Comparison of ENCODE assay signal across 8 cellular contexts in genomic region chr14:78598046-78598652, GRCh38.
A peak's percentile ranks its signal among the peaks of the same experiment; 100 is the strongest.
DNase-seq lines count a peak whose midpoint lies in the region; ATAC-seq, FAIRE-seq and TF ChIP-seq lines count a peak whose summit lies in the region.

No MANE protein-coding gene starts in this region.

- H3K9me3 ChIP-seq in A549, result no peaks in the 10 kb centered on the region

- no peaks in the 10 kb centered on the region for H3K4me1 ChIP-seq in A549

- DNase-seq in A549 (ENCODE audit: low read depth in 1 of 2, low spot score in 1 of 2) (peak; percentile 50 to 68), NCI-H1417 (lab: John Stamatoyannopoulos, UW) (peak; percentile 64 to 86 (median 84)), T-helper 9 cell (peak; percentile 6), cerebellar cortex (ENCODE audit: low spot score) (peak; percentile 70), kidney glomerular epithelial cell (lab: John Stamatoyannopoulos, UW) (peak; percentile 31)
- DNase-seq in stimulated activated CD4-positive, alpha-beta T cell treated with anti-CD3 and anti-CD28 coated beads, Interleukin-4, amount 100 ng/mL, for 24 hours, result peak; percentile 42

- H3K27ac ChIP-seq in A549, result no peak overlapping the region

- ATAC-seq in A549 (peak; percentile 97 to 99), HG02678 (IDR thresholded peaks at IDR 0.05; ENCODE audit: unreplicated experiment) (peak; percentile 97)

- WGBS in A549 (ENCODE audit: missing lambda C conversion rate), result 42% methylated on average over 8 of the region's 10 CpGs

- TF ChIP-seq RAD21 in A549 (conservative IDR thresholded peaks at IDR 0.05 in 1 of 2, IDR thresholded peaks at IDR 0.05 in 1 of 2), result peak; percentile 72 to 81

- no peak for TF ChIP-seq POLR2A in A549 (IDR thresholded peaks at IDR 0.05; ENCODE audit: low read length)

- TF ChIP-seq CTCF in A549 (IDR thresholded peaks at IDR 0.05) (peak; percentile 79), GM12875 (IDR thresholded peaks at IDR 0.05; ENCODE audit: borderline replicate concordance, insufficient read depth, low read depth, low read length) (peak; percentile 98)

- H3K4me2 ChIP-seq in A549, result no peak overlapping the region

- H3K4me3 ChIP-seq in A549, result no peak overlapping the region
- no peak overlapping the region for H3K4me3 ChIP-seq in GM12875 (ENCODE audit: low read depth, low read length)

- POLR2A ChIA-PET in A549 (lab: Yijun Ruan, JAX), result no interaction called here

- TF ChIP-seq EP300 in A549 (IDR thresholded peaks at IDR 0.05), result no peak

- CTCF ChIA-PET in A549 (lab: Yijun Ruan, JAX), result interaction anchor here (0.6 to 2.4 kb wide), 29 partner anchors 9 to 1446 kb away, joined by 3 to 13 read pairs (median 4); no protein-coding TSS in a partner anchor

- peak; percentile 54 for FAIRE-seq in A549 (lab: Jason Lieb, UNC)

TF ChIP-seq in A549, 52 proteins besides CTCF, POLR2A, EP300 and RAD21:
- TF ChIP-seq HOXB13 (CRISPR knock-in tag; IDR thresholded peaks at IDR 0.05; ENCODE audit: low read depth), result no peak
- no peak for TF ChIP-seq ZNF302 (CRISPR knock-in tag; IDR thresholded peaks at IDR 0.05)
- no peak for TF ChIP-seq RARB (CRISPR knock-in tag; IDR thresholded peaks at IDR 0.05)
- TF ChIP-seq BHLHE40 (IDR thresholded peaks at IDR 0.05; ENCODE audit: low read depth, low read length), result peak; percentile 30; the same call in 1 of the 2 replicates
- no peak for TF ChIP-seq BCL3 (IDR thresholded peaks at IDR 0.05)
- TF ChIP-seq SMC3 (IDR thresholded peaks at IDR 0.05), result peak; percentile 56; the same call in 2 of the 3 replicates
- no peak for TF ChIP-seq GATA3 (IDR thresholded peaks at IDR 0.05; ENCODE audit: borderline replicate concordance)
- no peak for TF ChIP-seq ZFP36 (IDR thresholded peaks at IDR 0.05; ENCODE audit: borderline replicate concordance, partially characterized antibody)

Comparison
In these comparisons a context has a peak if more than half of its experiments do, and no peak if none do; other contexts are left out.
1. DNase-seq: peak in every context shown above with its lines; median percentile 84 in NCI-H1417; 70 in cerebellar cortex; 59 in A549; 42 in stimulated activated CD4-positive, alpha-beta T cell treated with anti-CD3 and anti-CD28 coated beads, Interleukin-4, amount 100 ng/mL, for 24 hours; 31 in kidney glomerular epithelial cell; 6 in T-helper 9 cell.